Comparison of ENCODE assay signal across 17 cellular contexts in the genomic region with DNA sequence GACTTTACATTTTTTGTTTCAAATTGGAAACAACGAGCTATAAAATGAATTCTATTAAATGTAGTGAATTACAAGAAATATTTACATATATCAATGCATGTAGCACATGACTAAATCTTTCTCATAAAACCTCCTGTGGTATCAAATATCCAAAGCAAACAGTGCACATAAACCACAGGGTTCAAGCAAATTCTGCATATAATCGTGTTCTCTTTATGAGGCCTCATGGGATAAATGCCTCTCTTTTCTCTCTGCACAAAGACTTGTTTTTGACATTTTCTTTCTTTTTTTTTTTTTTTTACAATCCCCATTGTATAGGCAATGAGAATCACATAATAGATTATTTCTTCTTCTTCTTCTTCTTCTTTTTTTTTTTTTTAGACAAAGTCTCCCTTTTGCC.
"Had no signal": no experiment of that assay in that cellular context is flagged by ENCODE, and none has a peak within 500 bp of the region (broad histone marks: within the 10 kb centered on the region; RNA-seq: fewer than 3 reads in every experiment).

No MANE protein-coding gene starts in this region.

- H3K27ac ChIP-seq: body of pancreas, colonic mucosa, foreskin keratinocyte, prostate gland, suprapubic skin had no signal

- DNase-seq: activated CD4-positive, alpha-beta memory T cell treated with anti-CD3 and anti-CD28 coated beads for 36 hours; activated CD4-positive, alpha-beta T cell treated with anti-CD3 and anti-CD28 coated beads for 36 hours; activated naive CD4-positive, alpha-beta T cell treated with Interleukin-2 at 50 U/mL for 16 hours; activated naive CD8-positive, alpha-beta T cell treated with anti-CD3 and anti-CD28 coated beads, Interleukin-2, amount 10 ng/mL, durations not matched to agents 7 days and 5 days; activated T-cell treated with anti-CD3 and anti-CD28 coated beads for 4 hours; amygdala; body of pancreas; colonic mucosa; foreskin keratinocyte; head of caudate nucleus; mammary epithelial cell; right cardiac atrium; stimulated activated CD4-positive, alpha-beta T cell treated with anti-CD3 and anti-CD28 coated beads, Interleukin-2, amount 100 ng/mL, for 24 hours; stimulated activated naive CD8-positive, alpha-beta T cell treated with anti-CD3 and anti-CD28 coated beads, Interleukin-15, Interleukin-2, amounts not matched to agents 100 U/mL and 50 U/mL, for 24 hours; T-cell had no signal
